Comparison of ENCODE assay signal across 25 cellular contexts in genomic region chr22:40114411-40114810, GRCh38.
"Had no signal": no experiment of that assay in that cellular context is flagged by ENCODE, and none has a peak within 500 bp of the region (broad histone marks: within the 10 kb centered on the region; RNA-seq: fewer than 3 reads in every experiment).

No MANE protein-coding gene starts in this region.

- H3K4me3 Mint-ChIP-seq: activated naive CD4-positive, alpha-beta T cell treated with anti-CD3 and anti-CD28 coated beads, Interleukin-2, amount 10 ng/mL, durations not matched to agents 7 days and 5 days; activated T-cell treated with anti-CD3 and anti-CD28 coated beads, Interleukin-2, amount 50 U/mL, for 72 hours had no signal

- H3K9me3 Mint-ChIP-seq: activated naive CD4-positive, alpha-beta T cell treated with anti-CD3 and anti-CD28 coated beads, Interleukin-2, amount 10 ng/mL, durations not matched to agents 7 days and 5 days; activated T-cell treated with anti-CD3 and anti-CD28 coated beads, Interleukin-2, amount 50 U/mL, for 72 hours; activated T-helper 2 cell treated with anti-CD3 and anti-CD28 coated beads, Interferon-gamma antibody, Interleukin-2, Interleukin-4, amounts not matched to agents 10 μg/mL and 5 μg/mL and 100 μg/mL, durations not matched to agents 14 hours and 24 hours and 36 hours had no signal

- H3K36me3 ChIP-seq: brain microvascular endothelial cell, cardiac muscle cell, MG63, WERI-Rb-1 had no signal

- H3K27me3 ChIP-seq: brain microvascular endothelial cell, cardiac muscle cell, MG63 had no signal

- ATAC-seq: activated CD4-positive, CD25-positive, alpha-beta regulatory T cell treated with anti-CD3 and anti-CD28 coated beads, Interleukin-2, amount 50 U/mL, for 24 hours; activated T-cell treated with anti-CD3 and anti-CD28 coated beads, Interleukin-2, amount 50 U/mL, for 72 hours had no signal

- H3K9me3 ChIP-seq: MG63 had no signal

- H3K4me3 ChIP-seq: cardiac muscle cell, MG63, SK-N-MC had no signal

- H3K27ac ChIP-seq: brain microvascular endothelial cell, cardiac muscle cell, SK-N-MC, WERI-Rb-1 had no signal

- H3K27ac Mint-ChIP-seq: activated naive CD4-positive, alpha-beta T cell treated with anti-CD3 and anti-CD28 coated beads, Interleukin-2, amount 10 ng/mL, durations not matched to agents 7 days and 5 days; activated T-helper 2 cell treated with anti-CD3 and anti-CD28 coated beads, Interferon-gamma antibody, Interleukin-2, Interleukin-4, amounts not matched to agents 10 μg/mL and 5 μg/mL and 100 μg/mL, durations not matched to agents 14 hours and 24 hours and 36 hours had no signal

- DNase-seq: activated CD4-positive, alpha-beta T cell treated with anti-CD3 and anti-CD28 coated beads for 48 hours; activated CD4-positive, alpha-beta T cell treated with anti-CD3 and anti-CD28 coated beads, Interleukin-2, amount 50 U/mL, for 4 hours; activated CD8-positive, alpha-beta memory T cell treated with anti-CD3 and anti-CD28 coated beads for 24 hours; activated gamma-delta T cell treated with Interleukin-2 at 50 U/mL for 16 hours; activated naive CD4-positive, alpha-beta T cell treated with anti-CD3 and anti-CD28 coated beads, Interleukin-2, amount 10 ng/mL, durations not matched to agents 7 days and 5 days; activated T-cell treated with anti-CD3 and anti-CD28 coated beads, Interleukin-2, amount 50 U/mL, for 72 hours; brain microvascular endothelial cell; KG1; MG63; MV-4-11; NCI-H1092 treated with DMSO at 0.1 percent for 48 hours; NCI-H1417 treated with DMSO at 0.1 percent for 48 hours; NCI-H1694; NCI-H2029; NCI-H2107; NCI-H345; NCI-H510A; NCI-H526 treated with DMSO at 0.1 percent for 48 hours; NCI-H82; T-helper 1 cell; WERI-Rb-1 had no signal

- H3K27me3 Mint-ChIP-seq: activated naive CD4-positive, alpha-beta T cell treated with anti-CD3 and anti-CD28 coated beads, Interleukin-2, amount 10 ng/mL, durations not matched to agents 7 days and 5 days had no signal
